In the genomic region with DNA sequence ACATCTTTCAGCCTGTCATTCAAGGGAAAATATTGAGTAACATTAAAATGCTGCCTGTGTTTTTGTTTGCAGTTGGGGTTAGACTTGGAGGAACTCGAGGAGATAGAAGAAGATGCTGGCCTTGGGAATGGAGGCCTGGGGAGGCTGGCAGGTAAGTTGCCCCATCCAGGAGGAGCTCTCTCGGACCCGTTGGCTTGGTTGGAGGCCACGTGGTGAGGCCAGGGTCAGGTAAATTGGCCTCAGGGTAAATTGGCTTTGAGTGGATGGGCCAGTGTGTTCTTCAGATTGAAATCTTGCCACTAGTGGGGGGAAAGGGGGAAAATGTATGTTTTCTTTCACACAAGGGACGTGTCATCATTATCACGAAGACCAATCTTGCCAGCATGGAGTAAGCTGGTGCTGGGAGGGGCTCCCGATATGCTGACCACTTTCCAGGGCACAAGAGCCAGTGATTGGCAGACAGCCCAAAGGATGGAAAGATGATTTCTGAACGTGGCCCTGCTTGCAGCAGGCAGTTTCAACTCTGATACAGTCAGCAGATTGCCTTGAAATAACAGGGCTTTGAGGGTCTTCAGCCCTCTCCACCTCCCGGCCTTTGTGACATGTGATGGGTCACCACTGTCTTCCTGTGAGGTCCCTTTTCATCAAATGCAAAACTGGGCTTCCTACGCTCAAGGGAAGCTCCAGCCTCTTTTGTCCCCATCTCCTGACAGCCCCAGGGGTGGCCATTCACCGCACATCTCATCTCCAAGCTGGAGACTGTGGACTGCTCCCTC, we compare ENCODE assay signal across 2 cellular contexts.
TF ChIP-seq lines count a peak whose summit lies in the region.

No MANE protein-coding gene starts in this region.

TF ChIP-seq in WTC11, 78 proteins besides CTCF, POLR2A, EP300 and RAD21:
- TF ChIP-seq, protein P1, sequence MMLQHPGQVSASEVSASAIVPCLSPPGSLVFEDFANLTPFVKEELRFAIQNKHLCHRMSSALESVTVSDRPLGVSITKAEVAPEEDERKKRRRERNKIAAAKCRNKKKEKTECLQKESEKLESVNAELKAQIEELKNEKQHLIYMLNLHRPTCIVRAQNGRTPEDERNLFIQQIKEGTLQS (CRISPR knock-in tag; conservative IDR thresholded peaks at IDR 0.05) = no peak
- TF ChIP-seq RELA (CRISPR knock-in tag; IDR thresholded peaks at IDR 0.05; ENCODE audit: borderline replicate concordance) (no peak), PRDM15 (CRISPR knock-in tag; IDR thresholded peaks at IDR 0.05) (no peak), JAZF1 (CRISPR knock-in tag; IDR thresholded peaks at IDR 0.05) (no peak), NFATC4 (CRISPR knock-in tag; IDR thresholded peaks at IDR 0.05) (no peak), FOXJ3 (CRISPR knock-in tag; IDR thresholded peaks at IDR 0.05; ENCODE audit: borderline replicate concordance) (no peak), ZNF423 (CRISPR knock-in tag; IDR thresholded peaks at IDR 0.05) (no peak), TEAD4 (CRISPR knock-in tag; IDR thresholded peaks at IDR 0.05) (no peak)
- TF ChIP-seq, protein P2, sequence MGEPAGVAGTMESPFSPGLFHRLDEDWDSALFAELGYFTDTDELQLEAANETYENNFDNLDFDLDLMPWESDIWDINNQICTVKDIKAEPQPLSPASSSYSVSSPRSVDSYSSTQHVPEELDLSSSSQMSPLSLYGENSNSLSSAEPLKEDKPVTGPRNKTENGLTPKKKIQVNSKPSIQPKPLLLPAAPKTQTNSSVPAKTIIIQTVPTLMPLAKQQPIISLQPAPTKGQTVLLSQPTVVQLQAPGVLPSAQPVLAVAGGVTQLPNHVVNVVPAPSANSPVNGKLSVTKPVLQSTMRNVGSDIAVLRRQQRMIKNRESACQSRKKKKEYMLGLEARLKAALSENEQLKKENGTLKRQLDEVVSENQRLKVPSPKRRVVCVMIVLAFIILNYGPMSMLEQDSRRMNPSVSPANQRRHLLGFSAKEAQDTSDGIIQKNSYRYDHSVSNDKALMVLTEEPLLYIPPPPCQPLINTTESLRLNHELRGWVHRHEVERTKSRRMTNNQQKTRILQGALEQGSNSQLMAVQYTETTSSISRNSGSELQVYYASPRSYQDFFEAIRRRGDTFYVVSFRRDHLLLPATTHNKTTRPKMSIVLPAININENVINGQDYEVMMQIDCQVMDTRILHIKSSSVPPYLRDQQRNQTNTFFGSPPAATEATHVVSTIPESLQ (CRISPR knock-in tag; IDR thresholded peaks at IDR 0.05) = no peak

TF ChIP-seq in HepG2, 621 proteins besides CTCF, POLR2A, EP300 and RAD21:
- TF ChIP-seq TBX2 (CRISPR knock-in tag; IDR thresholded peaks at IDR 0.05; ENCODE audit: borderline replicate concordance) (0 out of 2 replicates have a peak, but pooled peaks have one; percentile 17), ZNF350 (CRISPR knock-in tag; IDR thresholded peaks at IDR 0.05; ENCODE audit: borderline replicate concordance, low read depth) (no peak), MTF1 (CRISPR knock-in tag; IDR thresholded peaks at IDR 0.05) (no peak)
- TF ChIP-seq, protein P3, sequence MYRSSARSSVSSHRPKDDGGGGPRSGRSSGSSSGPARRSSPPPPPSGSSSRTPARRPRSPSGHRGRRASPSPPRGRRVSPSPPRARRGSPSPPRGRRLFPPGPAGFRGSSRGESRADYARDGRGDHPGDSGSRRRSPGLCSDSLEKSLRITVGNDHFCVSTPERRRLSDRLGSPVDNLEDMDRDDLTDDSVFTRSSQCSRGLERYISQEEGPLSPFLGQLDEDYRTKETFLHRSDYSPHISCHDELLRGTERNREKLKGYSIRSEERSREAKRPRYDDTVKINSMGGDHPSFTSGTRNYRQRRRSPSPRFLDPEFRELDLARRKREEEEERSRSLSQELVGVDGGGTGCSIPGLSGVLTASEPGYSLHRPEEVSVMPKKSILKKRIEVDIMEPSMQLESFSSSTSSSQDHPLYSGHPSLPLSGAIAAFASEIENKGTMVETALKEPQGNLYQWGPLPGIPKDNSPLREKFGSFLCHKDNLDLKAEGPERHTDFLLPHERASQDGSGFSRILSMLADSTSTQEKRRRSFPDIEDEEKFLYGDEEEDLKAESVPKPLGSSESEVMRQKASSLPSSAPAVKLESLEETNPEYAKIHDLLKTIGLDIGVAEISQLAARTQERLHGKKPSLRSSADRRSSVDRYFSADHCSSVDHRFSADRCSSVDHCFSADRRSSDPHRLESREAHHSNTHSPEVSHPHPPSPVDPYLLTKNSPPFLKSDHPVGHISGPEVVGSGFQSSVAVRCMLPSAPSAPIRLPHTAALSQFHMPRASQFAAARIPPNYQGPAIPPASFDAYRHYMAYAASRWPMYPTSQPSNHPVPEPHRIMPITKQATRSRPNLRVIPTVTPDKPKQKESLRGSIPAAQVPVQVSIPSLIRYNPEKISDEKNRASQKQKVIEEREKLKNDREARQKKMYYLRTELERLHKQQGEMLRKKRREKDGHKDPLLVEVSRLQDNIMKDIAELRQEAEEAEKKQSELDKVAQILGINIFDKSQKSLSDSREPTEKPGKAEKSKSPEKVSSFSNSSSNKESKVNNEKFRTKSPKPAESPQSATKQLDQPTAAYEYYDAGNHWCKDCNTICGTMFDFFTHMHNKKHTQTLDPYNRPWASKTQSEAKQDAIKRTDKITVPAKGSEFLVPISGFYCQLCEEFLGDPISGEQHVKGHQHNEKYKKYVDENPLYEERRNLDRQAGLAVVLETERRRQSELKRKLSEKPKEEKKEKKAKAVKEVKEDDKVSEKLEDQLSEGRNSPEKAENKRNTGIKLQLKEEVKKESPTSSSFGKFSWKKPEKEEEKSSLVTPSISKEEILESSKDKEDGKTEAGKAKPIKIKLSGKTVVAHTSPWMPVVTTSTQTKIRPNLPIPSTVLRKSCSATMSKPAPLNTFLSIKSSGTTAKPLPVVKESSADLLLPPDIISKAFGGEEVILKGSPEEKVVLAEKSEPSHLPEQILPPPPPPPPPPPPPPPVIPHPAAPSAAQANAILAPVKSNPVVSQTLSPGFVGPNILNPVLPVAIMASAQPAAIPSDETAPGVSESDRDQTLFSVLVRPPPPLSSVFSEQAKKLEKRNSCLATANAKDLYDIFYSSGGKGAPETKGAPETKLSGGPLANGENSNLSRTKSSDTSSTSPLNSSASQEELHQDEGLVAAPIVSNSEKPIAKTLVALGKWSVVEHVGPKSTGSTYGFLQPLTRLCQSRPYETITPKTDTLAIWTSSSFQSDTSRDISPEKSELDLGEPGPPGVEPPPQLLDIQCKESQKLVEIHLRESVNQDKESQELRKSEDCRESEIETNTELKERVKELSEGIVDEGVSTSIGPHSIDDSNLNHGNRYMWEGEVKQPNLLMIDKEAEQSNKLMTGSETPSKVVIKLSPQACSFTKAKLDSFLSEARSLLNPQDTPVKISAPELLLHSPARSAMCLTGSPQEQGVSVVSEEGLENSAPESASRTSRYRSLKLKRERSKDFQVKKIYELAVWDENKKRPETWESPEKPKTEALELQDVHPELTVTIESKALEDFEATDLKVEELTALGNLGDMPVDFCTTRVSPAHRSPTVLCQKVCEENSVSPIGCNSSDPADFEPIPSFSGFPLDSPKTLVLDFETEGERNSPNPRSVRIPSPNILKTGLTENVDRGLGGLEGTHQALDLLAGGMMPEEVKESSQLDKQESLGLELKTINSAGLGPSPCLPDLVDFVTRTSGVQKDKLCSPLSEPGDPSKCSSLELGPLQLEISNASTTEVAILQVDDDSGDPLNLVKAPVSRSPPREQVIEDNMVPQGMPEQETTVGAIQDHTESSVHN (CRISPR knock-in tag; IDR thresholded peaks at IDR 0.05) = peak; percentile 62; the same call in 1 of the 2 replicates
